ENCODE assay signal across 1 cellular context in the genomic region with DNA sequence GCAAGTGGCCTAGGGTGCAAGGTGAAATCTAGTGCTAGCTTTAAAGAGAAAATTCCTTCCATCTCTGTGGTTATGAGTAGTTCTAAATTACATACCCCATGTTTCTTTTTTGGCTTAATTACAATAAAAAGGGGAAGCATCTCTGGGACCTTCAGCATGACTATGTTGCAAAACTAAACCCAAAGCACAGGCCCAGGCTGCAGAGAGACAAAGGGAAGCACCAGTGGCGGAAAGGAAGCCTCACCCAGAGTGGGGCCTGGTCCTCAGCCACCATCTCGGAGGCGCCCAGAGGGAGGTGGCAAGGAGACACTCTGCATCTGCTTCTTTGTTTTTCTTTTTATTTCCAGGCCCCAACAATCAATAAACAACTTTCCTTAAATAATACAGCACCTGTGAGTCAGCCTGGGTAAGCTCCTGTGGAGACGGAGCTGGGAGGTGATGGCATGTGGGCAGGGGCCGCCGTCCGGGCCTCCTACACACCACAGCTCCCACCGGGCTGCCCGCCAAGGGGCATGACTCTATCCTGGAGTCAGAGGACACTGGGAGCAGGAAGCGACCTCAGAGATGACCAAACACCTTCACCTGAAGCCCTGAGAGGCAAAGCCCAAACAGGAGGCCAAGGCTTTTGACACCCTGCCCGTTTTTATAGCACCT.
TF ChIP-seq lines count a peak whose summit lies in the region.

No MANE protein-coding gene starts in this region.

TF ChIP-seq in GM12878, 131 proteins besides CTCF, POLR2A, EP300 and RAD21 (continued from another document):
- TF ChIP-seq TAF1 (IDR thresholded peaks at IDR 0.05; ENCODE audit: borderline replicate concordance, low read depth, low read length) (no peak), ETV6 (conservative IDR thresholded peaks at IDR 0.05 in 1 of 2, IDR thresholded peaks at IDR 0.05 in 1 of 2; ENCODE audit: borderline replicate concordance in 1 of 2, low read depth in 1 of 2) (no peak), RFX5 (IDR thresholded peaks at IDR 0.05; ENCODE audit: low read depth, low read length) (no peak), STAT3 (IDR thresholded peaks at IDR 0.05; ENCODE audit: low read depth, low read length) (no peak), FOXK2 (IDR thresholded peaks at IDR 0.05) (no peak), MYB (IDR thresholded peaks at IDR 0.05; ENCODE audit: borderline replicate concordance, low read depth, low read length) (no peak), HDGF (IDR thresholded peaks at IDR 0.05) (no peak), ESRRA (IDR thresholded peaks at IDR 0.05; ENCODE audit: low read length) (no peak), RB1 (IDR thresholded peaks at IDR 0.05; ENCODE audit: borderline replicate concordance) (no peak), TARDBP (IDR thresholded peaks at IDR 0.05; ENCODE audit: borderline replicate concordance) (no peak), RAD51 (IDR thresholded peaks at IDR 0.05) (no peak)
- TF ChIP-seq, protein P1, sequence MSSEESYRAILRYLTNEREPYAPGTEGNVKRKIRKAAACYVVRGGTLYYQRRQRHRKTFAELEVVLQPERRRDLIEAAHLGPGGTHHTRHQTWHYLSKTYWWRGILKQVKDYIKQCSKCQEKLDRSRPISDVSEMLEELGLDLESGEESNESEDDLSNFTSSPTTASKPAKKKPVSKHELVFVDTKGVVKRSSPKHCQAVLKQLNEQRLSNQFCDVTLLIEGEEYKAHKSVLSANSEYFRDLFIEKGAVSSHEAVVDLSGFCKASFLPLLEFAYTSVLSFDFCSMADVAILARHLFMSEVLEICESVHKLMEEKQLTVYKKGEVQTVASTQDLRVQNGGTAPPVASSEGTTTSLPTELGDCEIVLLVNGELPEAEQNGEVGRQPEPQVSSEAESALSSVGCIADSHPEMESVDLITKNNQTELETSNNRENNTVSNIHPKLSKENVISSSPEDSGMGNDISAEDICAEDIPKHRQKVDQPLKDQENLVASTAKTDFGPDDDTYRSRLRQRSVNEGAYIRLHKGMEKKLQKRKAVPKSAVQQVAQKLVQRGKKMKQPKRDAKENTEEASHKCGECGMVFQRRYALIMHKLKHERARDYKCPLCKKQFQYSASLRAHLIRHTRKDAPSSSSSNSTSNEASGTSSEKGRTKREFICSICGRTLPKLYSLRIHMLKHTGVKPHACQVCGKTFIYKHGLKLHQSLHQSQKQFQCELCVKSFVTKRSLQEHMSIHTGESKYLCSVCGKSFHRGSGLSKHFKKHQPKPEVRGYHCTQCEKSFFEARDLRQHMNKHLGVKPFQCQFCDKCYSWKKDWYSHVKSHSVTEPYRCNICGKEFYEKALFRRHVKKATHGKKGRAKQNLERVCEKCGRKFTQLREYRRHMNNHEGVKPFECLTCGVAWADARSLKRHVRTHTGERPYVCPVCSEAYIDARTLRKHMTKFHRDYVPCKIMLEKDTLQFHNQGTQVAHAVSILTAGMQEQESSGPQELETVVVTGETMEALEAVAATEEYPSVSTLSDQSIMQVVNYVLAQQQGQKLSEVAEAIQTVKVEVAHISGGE (CRISPR knock-in tag; IDR thresholded peaks at IDR 0.05): no peak
